Comparison of ENCODE assay signal across 21 cellular contexts in the genomic region with DNA sequence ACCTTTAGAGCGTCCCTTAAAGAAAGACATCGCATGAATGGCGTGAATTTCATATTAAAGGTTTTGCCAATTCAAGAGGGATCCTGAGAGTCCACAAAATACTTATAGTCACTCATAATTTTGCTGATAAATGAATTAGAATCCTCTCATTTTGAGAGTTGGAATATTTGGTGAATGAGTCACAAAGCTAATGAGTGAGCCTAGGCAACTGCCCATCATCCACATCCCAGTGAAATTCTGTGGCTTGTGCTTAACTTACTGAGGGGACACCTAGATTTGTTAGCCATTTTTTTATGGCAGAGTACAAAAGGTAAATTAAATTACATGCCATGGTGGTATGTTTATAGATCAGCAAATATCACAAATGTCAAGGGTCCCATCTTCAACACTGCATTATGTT. TPM values are rescaled to one million over a fixed set of nuclear protein-coding genes. Genes with fewer than 3 reads are reported as not detected.
A peak's percentile ranks its signal among the peaks of the same experiment; 100 is the strongest.
DNase-seq lines count a peak whose midpoint lies in the region; ATAC-seq and TF ChIP-seq lines count a peak whose summit lies in the region.
"Had no signal": no experiment of that assay in that cellular context is flagged by ENCODE, and none has a peak within 500 bp of the region (broad histone marks: within the 10 kb centered on the region; RNA-seq: fewer than 3 reads in every experiment).

No MANE protein-coding gene starts in this region.

- H3K4me1 ChIP-seq in GM23248 (ENCODE audit: insufficient read depth) = no peaks in the 10 kb centered on the region
- H3K4me1 ChIP-seq in PC-3 (ENCODE audit: insufficient read depth, low read length) = no peaks in the 10 kb centered on the region
- H3K4me1 ChIP-seq: Caco-2 had no signal

- CTCF ChIA-PET in PC-3 (lab: Charles Lee) = interaction anchor here (0.7 kb wide), 1 partner anchor 213 kb away, joined by 4 read pairs; no protein-coding TSS in a partner anchor
- CTCF ChIA-PET in activated CD4-positive, alpha-beta memory T cell treated with anti-CD3 and anti-CD28 coated beads, Interleukin-2, amount 10 ng/mL, durations not matched to agents 7 days and 5 days (lab: Charles Lee) = interaction anchor here (0.9 kb wide), 1 partner anchor 120 kb away, joined by 3 read pairs; no protein-coding TSS in a partner anchor

- H3K4me3 ChIP-seq in GM23248 = no peak overlapping the region
- no peak overlapping the region for H3K4me3 ChIP-seq in PC-3 (ENCODE audit: low read length)
- H3K4me3 ChIP-seq: SK-N-MC had no signal

- no peaks in the 10 kb centered on the region for H3K27me3 ChIP-seq in GM23248 (replicated peaks; ENCODE audit: insufficient read depth)
- H3K27me3 ChIP-seq in PC-3 (ENCODE audit: low read length) = no peaks in the 10 kb centered on the region

- H4K20me1 ChIP-seq in GM23248 (ENCODE audit: insufficient read depth) (no peaks in the 10 kb centered on the region), PC-3 (ENCODE audit: low read length) (no peaks in the 10 kb centered on the region)

- 95 to 99% methylated on average over 3 of the region's 3 CpGs for WGBS in GM23248 (ENCODE audit: low coverage in 1 of 2, low lambda C conversion rate in 2 of 2, missing lambda C conversion rate in 2 of 2), 2 experiments

- H3K4me2 ChIP-seq in GM23248 (ENCODE audit: unreplicated experiment) = no peak overlapping the region
- no peak overlapping the region for H3K4me2 ChIP-seq in PC-3 (ENCODE audit: low read length)

- TF ChIP-seq CTCF in PC-3 (conservative IDR thresholded peaks at IDR 0.05; ENCODE audit: low read depth, low read length) = no peak
- no peak for TF ChIP-seq CTCF in endothelial cell (IDR thresholded peaks at IDR 0.05; ENCODE audit: unreplicated experiment)

- intact Hi-C loops in PC-3 (cut with micrococcal nuclease) = no loop called here

- ATAC-seq in PC-3 = peak; percentile 62; the same call in 1 of the 2 replicates
- ATAC-seq: CD8-positive, alpha-beta T cell had no signal

- peak overlapping the region; percentile 54 for H3K27ac Mint-ChIP-seq in endothelial cell (ENCODE audit: unreplicated experiment)
- H3K27ac Mint-ChIP-seq in activated CD4-positive, alpha-beta memory T cell treated with anti-CD3 and anti-CD28 coated beads, Interleukin-2, amount 10 ng/mL, durations not matched to agents 7 days and 5 days = no peak overlapping the region
- H3K27ac Mint-ChIP-seq: B cell; CD8-positive, alpha-beta T cell; HFFc6 had no signal

- no TSS peak for BruUV-seq in PC-3 (replicated peaks; lab: Mats Ljungman, UMichigan)

- no peaks in the 10 kb centered on the region for H3F3A ChIP-seq in GM23248 (ENCODE audit: insufficient read depth)
- no peaks in the 10 kb centered on the region for H3F3A ChIP-seq in PC-3 (ENCODE audit: low read length, unreplicated experiment)

- peaks cover 1% of the 10 kb centered on the region for H3K27me3 Mint-ChIP-seq in endothelial cell (ENCODE audit: unreplicated experiment)
- H3K27me3 Mint-ChIP-seq in activated CD4-positive, alpha-beta memory T cell treated with anti-CD3 and anti-CD28 coated beads, Interleukin-2, amount 10 ng/mL, durations not matched to agents 7 days and 5 days = no peaks in the 10 kb centered on the region
- H3K27me3 Mint-ChIP-seq: B cell had no signal

- H2AFZ ChIP-seq in GM23248 = no peak overlapping the region
- H2AFZ ChIP-seq in PC-3 (ENCODE audit: low read length) = no peak overlapping the region

- H3K9ac ChIP-seq in GM23248 (no peak overlapping the region), PC-3 (ENCODE audit: low read length) (no peak overlapping the region)

- DNase-seq in GM23248 = peak; percentile 3
- peak; percentile 37 for DNase-seq in PC-3
- no peak for DNase-seq in endothelial cell (ENCODE audit: low spot score)
- no peak for DNase-seq in T1000 (lab: John Stamatoyannopoulos, UW)
- DNase-seq in NK-92 (lab: John Stamatoyannopoulos, UW; ENCODE audit: unreplicated experiment) = no peak
- no peak for DNase-seq in NCI-H82 (lab: John Stamatoyannopoulos, UW)
- no peak for DNase-seq in activated CD4-positive, alpha-beta memory T cell treated with anti-CD3 and anti-CD28 coated beads, Interleukin-2, amount 10 ng/mL, durations not matched to agents 7 days and 5 days
- DNase-seq: Caco-2; CD8-positive, alpha-beta T cell; H7; HFFc6; KBM-7; MM.1S; NCI-H2029; NCI-H446; NCI-H524 treated with DMSO at 0.1 percent for 48 hours; NCI-H774; SIG-M5 had no signal

- H3K9me3 Mint-ChIP-seq in endothelial cell (ENCODE audit: unreplicated experiment) = no peaks in the 10 kb centered on the region
- no peaks in the 10 kb centered on the region for H3K9me3 Mint-ChIP-seq in activated CD4-positive, alpha-beta memory T cell treated with anti-CD3 and anti-CD28 coated beads, Interleukin-2, amount 10 ng/mL, durations not matched to agents 7 days and 5 days
- H3K9me3 Mint-ChIP-seq: CD8-positive, alpha-beta T cell; HFFc6 had no signal

- no peak overlapping the region for H3K4me3 Mint-ChIP-seq in endothelial cell (ENCODE audit: unreplicated experiment)
- no peak overlapping the region for H3K4me3 Mint-ChIP-seq in activated CD4-positive, alpha-beta memory T cell treated with anti-CD3 and anti-CD28 coated beads, Interleukin-2, amount 10 ng/mL, durations not matched to agents 7 days and 5 days
- H3K4me3 Mint-ChIP-seq: B cell; CD8-positive, alpha-beta T cell; HFFc6 had no signal

- H3K36me3 ChIP-seq in GM23248 (ENCODE audit: low read depth) (peaks cover 41% of the 10 kb centered on the region), PC-3 (ENCODE audit: low read depth, low read length) (peaks cover 27% of the 10 kb centered on the region; the same call in 1 of the 2 replicates)

- H3K9me2 ChIP-seq in GM23248 (ENCODE audit: insufficient read depth) (no peaks in the 10 kb centered on the region), PC-3 (replicated peaks; ENCODE audit: low read length) (no peaks in the 10 kb centered on the region)

- no peaks in the 10 kb centered on the region for H3K9me3 ChIP-seq in GM23248 (ENCODE audit: low read depth)
- H3K9me3 ChIP-seq in PC-3 (ENCODE audit: low read length) = no peaks in the 10 kb centered on the region
- H3K9me3 ChIP-seq: Caco-2 had no signal

- peaks cover 9% of the 10 kb centered on the region for H3K4me1 Mint-ChIP-seq in endothelial cell (ENCODE audit: unreplicated experiment)
- H3K4me1 Mint-ChIP-seq in activated CD4-positive, alpha-beta memory T cell treated with anti-CD3 and anti-CD28 coated beads, Interleukin-2, amount 10 ng/mL, durations not matched to agents 7 days and 5 days = no peaks in the 10 kb centered on the region
- H3K4me1 Mint-ChIP-seq: B cell had no signal

- peaks cover 22% of the 10 kb centered on the region for H3K36me3 Mint-ChIP-seq in endothelial cell (ENCODE audit: low read depth, unreplicated experiment)
- H3K36me3 Mint-ChIP-seq in activated CD4-positive, alpha-beta memory T cell treated with anti-CD3 and anti-CD28 coated beads, Interleukin-2, amount 10 ng/mL, durations not matched to agents 7 days and 5 days (ENCODE audit: low read depth) = peaks cover 32% of the 10 kb centered on the region

- in situ Hi-C loops in GM23248 (cut with MboI) = no loop called here

- no peak overlapping the region for H3K27ac ChIP-seq in GM23248
- H3K27ac ChIP-seq in PC-3 (ENCODE audit: low read length) = no peak overlapping the region
- H3K27ac ChIP-seq: C4-2B, SK-N-MC had no signal

- POLR2A ChIA-PET in PC-3 (lab: Charles Lee; ENCODE audit: unreplicated experiment) = no interaction called here
- POLR2A ChIA-PET in activated CD4-positive, alpha-beta memory T cell treated with anti-CD3 and anti-CD28 coated beads, Interleukin-2, amount 10 ng/mL, durations not matched to agents 7 days and 5 days (lab: Charles Lee) = no interaction called here

- H3K79me2 ChIP-seq in GM23248 (ENCODE audit: insufficient read depth) (no peaks in the 10 kb centered on the region), PC-3 (ENCODE audit: low read length) (no peaks in the 10 kb centered on the region)

RNA-seq across cellular contexts. Expression of a gene that starts 12.7 kb away (rescaled TPM):
- total RNA-seq in GM23248 (2014; rRNA removed; shearing (Covaris generic)) = not detected in 2 replicates
- 0.10 and 0.31 TPM in 2 replicates for polyA plus RNA-seq in GM23248 (2016; fragmentation: Nextera tagmentation; extraction: Ambion mirVana)
- total RNA-seq in PC-3 (2014; rRNA removed) (0.33 and 0.46 TPM in 2 replicates), endothelial cell (ENCODE audit: unreplicated experiment) (0.49 TPM)
- under 1 TPM; 0.35 to 0.48 TPM for total RNA-seq in activated CD4-positive, alpha-beta memory T cell treated with anti-CD3 and anti-CD28 coated beads, Interleukin-2, amount 10 ng/mL, durations not matched to agents 7 days and 5 days

RNA-seq across cellular contexts. Expression of a gene that starts 21.4 kb away (rescaled TPM):
- total RNA-seq in GM23248 (2014; rRNA removed; shearing (Covaris generic)) = 25.0 and 59.8 TPM in 2 replicates
- 14.9 TPM in 2 replicates for polyA plus RNA-seq in GM23248 (2016; fragmentation: Nextera tagmentation; extraction: Ambion mirVana)
- total RNA-seq in PC-3 (2014; rRNA removed) (20.1 and 20.2 TPM in 2 replicates), endothelial cell (ENCODE audit: unreplicated experiment) (28.7 TPM)
- 10 to 100 TPM; 20.3 to 20.6 TPM for total RNA-seq in activated CD4-positive, alpha-beta memory T cell treated with anti-CD3 and anti-CD28 coated beads, Interleukin-2, amount 10 ng/mL, durations not matched to agents 7 days and 5 days

RNA-seq across cellular contexts. Expression of a gene that starts 21.9 kb away (rescaled TPM):
- total RNA-seq in GM23248 (2014; rRNA removed; shearing (Covaris generic)) = 122 and 137 TPM in 2 replicates
- polyA plus RNA-seq in GM23248 (2016; fragmentation: Nextera tagmentation; extraction: Ambion mirVana) = 130 TPM in 2 replicates
- total RNA-seq in PC-3 (2014; rRNA removed) (215 and 217 TPM in 2 replicates), endothelial cell (ENCODE audit: unreplicated experiment) (74.7 TPM)
- 100 to 1,000 TPM; 152 to 162 TPM for total RNA-seq in activated CD4-positive, alpha-beta memory T cell treated with anti-CD3 and anti-CD28 coated beads, Interleukin-2, amount 10 ng/mL, durations not matched to agents 7 days and 5 days

RNA-seq across cellular contexts. Expression of a gene that starts 58.9 kb away (rescaled TPM):
- 1.4 and 2.8 TPM in 2 replicates for total RNA-seq in GM23248 (2014; rRNA removed; shearing (Covaris generic))
- polyA plus RNA-seq in GM23248 (2016; fragmentation: Nextera tagmentation; extraction: Ambion mirVana) = 0.95 and 1.3 TPM in 2 replicates
- 1.2 and 6.2 TPM in 2 replicates for total RNA-seq in PC-3 (2014; rRNA removed)
- total RNA-seq in endothelial cell (ENCODE audit: unreplicated experiment) = 1.7 TPM
- under 1 TPM in 1 of 2 experiments, not detected in 1; 0.25 TPM for total RNA-seq in activated CD4-positive, alpha-beta memory T cell treated with anti-CD3 and anti-CD28 coated beads, Interleukin-2, amount 10 ng/mL, durations not matched to agents 7 days and 5 days

RNA-seq across cellular contexts. Expression of a gene that starts 59.1 kb away (rescaled TPM):
- total RNA-seq in GM23248 (2014; rRNA removed; shearing (Covaris generic)) = 7.5 and 7.7 TPM in 2 replicates
- polyA plus RNA-seq in GM23248 (2016; fragmentation: Nextera tagmentation; extraction: Ambion mirVana) = 3.1 and 3.2 TPM in 2 replicates
- total RNA-seq in PC-3 (2014; rRNA removed) = 16.8 and 17.8 TPM in 2 replicates
- total RNA-seq in endothelial cell (ENCODE audit: unreplicated experiment) = 9.9 TPM
- total RNA-seq in activated CD4-positive, alpha-beta memory T cell treated with anti-CD3 and anti-CD28 coated beads, Interleukin-2, amount 10 ng/mL, durations not matched to agents 7 days and 5 days = 10 to 100 TPM; 21.2 to 22.2 TPM

Comparison
In these comparisons a context has a peak if more than half of its experiments do, and no peak if none do; other contexts are left out.
1. DNase-seq: peak in GM23248 (single experiment) and PC-3 (single experiment); none in endothelial cell (single experiment), T1000 (single experiment), NK-92 (single experiment), NCI-H82 (single experiment) and activated CD4-positive, alpha-beta memory T cell treated with anti-CD3 and anti-CD28 coated beads, Interleukin-2, amount 10 ng/mL, durations not matched to agents 7 days and 5 days (single experiment).